In genomic region chr1:110212165-110213142, GRCh38 we compare ENCODE assay signal across 8 cellular contexts. TPM values are rescaled to one million over a fixed set of nuclear protein-coding genes. Genes with fewer than 3 reads are reported as not detected.
DNase-seq lines count a peak whose midpoint lies in the region; FAIRE-seq and TF ChIP-seq lines count a peak whose summit lies in the region.

No MANE protein-coding gene starts in this region.

- no peak overlapping the region for H2BK5ac ChIP-seq in H9 (ENCODE audit: insufficient read length, low read length)

- peaks cover 3% of the 10 kb centered on the region; the same call in 1 of the 2 replicates for H3K4me1 ChIP-seq in H9 (ENCODE audit: insufficient read depth, low read length)
- H3K4me1 ChIP-seq in endothelial cell of umbilical vein (ENCODE audit: control insufficient read depth, extremely low read depth, insufficient read depth, low read length): peaks cover 5% of the 10 kb centered on the region
- H3K4me1 ChIP-seq in rectal smooth muscle tissue (ENCODE audit: control insufficient read depth, insufficient read depth, low read length): peaks cover 2% of the 10 kb centered on the region

- no peak overlapping the region; a peak in 2 of 7 replicates for H3K27ac Mint-ChIP-seq in H9

- no peak overlapping the region for H4K5ac ChIP-seq in H9 (ENCODE audit: insufficient read length, low read depth, low read length)

- CTCF ChIA-PET in endothelial cell of umbilical vein (lab: Charles Lee): interaction anchor here (0.8 to 18.2 kb wide), 8 partner anchors 9 to 284 kb away, joined by 3 to 1577 read pairs (median 7); no protein-coding TSS in a partner anchor

- H3K56ac ChIP-seq in H9 (ENCODE audit: insufficient read length, low read depth, low read length): no peak overlapping the region

- peaks cover 29 to 40% of the 10 kb centered on the region in 2 experiments for H3K4me1 Mint-ChIP-seq in H9

- no peaks in the 10 kb centered on the region for H3K79me1 ChIP-seq in H9 (ENCODE audit: insufficient read depth, low read depth, low read length, poor library complexity, severe bottlenecking)

- TF ChIP-seq POLR2A in endothelial cell of umbilical vein (IDR thresholded peaks at IDR 0.05; ENCODE audit: low read depth, low read length): no peak

- H2BK15ac ChIP-seq in H9 (ENCODE audit: low read depth, low read length): no peak overlapping the region

- peaks cover 19% of the 10 kb centered on the region for H3K23me2 ChIP-seq in H9 (ENCODE audit: insufficient read length, low read depth, low read length, poor library complexity, severe bottlenecking)

- no peak overlapping the region for H3K23ac ChIP-seq in H9 (ENCODE audit: insufficient read length, low read depth, low read length)

- BruUV-seq in endothelial cell of umbilical vein (replicated peaks; lab: Mats Ljungman, UMichigan): no TSS peak

- no peak overlapping the region for H3K9ac ChIP-seq in H9 (ENCODE audit: extremely low read depth, insufficient read length, low read length)
- no peak overlapping the region for H3K9ac ChIP-seq in endothelial cell of umbilical vein (replicated peaks; ENCODE audit: extremely low read depth, insufficient read depth, low read length)
- H3K9ac ChIP-seq in rectal smooth muscle tissue (ENCODE audit: low read length): no peak overlapping the region

- TF ChIP-seq CTCF in H9 (conservative IDR thresholded peaks at IDR 0.05) (0 out of 3 replicates have a peak, but pooled peaks have one; percentile 32), endothelial cell of umbilical vein (IDR thresholded peaks at IDR 0.05; ENCODE audit: extremely low read depth in 1 of 2, insufficient read depth in 1 of 2, low read depth in 1 of 2, low read length in 2 of 2) (no peak), GM13976 (IDR thresholded peaks at IDR 0.05; ENCODE audit: borderline replicate concordance, control extremely low read depth, extremely low read depth, insufficient read depth, missing control alignments) (no peak)

- H3K27ac ChIP-seq in H9 (ENCODE audit: insufficient read length, low read depth, low read length) (no peak overlapping the region), endothelial cell of umbilical vein (ENCODE audit: insufficient read depth, low read depth, low read length) (no peak overlapping the region), rectal smooth muscle tissue (ENCODE audit: low read depth, low read length) (no peak overlapping the region)

- H3K4me3 Mint-ChIP-seq in H9: peak overlapping the region; percentile 57 to 80

- H4K20me1 ChIP-seq in H9 (ENCODE audit: control insufficient read depth, insufficient read depth, insufficient read length): no peaks in the 10 kb centered on the region
- H4K20me1 ChIP-seq in endothelial cell of umbilical vein (replicated peaks; ENCODE audit: control insufficient read depth, extremely low read depth, insufficient read depth, low read length): no peaks in the 10 kb centered on the region

- in situ Hi-C loops in GM13976 (cut with MboI; ENCODE audit: low sequenced_read_pairs, unreplicated experiment): no loop called here

- H2BK120ac ChIP-seq in H9 (ENCODE audit: low read depth, low read length, poor library complexity, severe bottlenecking): no peak overlapping the region

- H3T11ph ChIP-seq in H9 (ENCODE audit: low read length): no peak overlapping the region

- H3K4ac ChIP-seq in H9 (ENCODE audit: low read depth, low read length): no peak overlapping the region

- no peaks in the 10 kb centered on the region for H3K36me3 ChIP-seq in endothelial cell of umbilical vein (ENCODE audit: control insufficient read depth in 2 of 2, extremely low read depth in 1 of 2, insufficient read depth in 2 of 2, low read length in 2 of 2)
- H3K36me3 ChIP-seq in rectal smooth muscle tissue (ENCODE audit: control insufficient read depth, insufficient read depth, low read length): no peaks in the 10 kb centered on the region

- H3K79me2 ChIP-seq in H9 (ENCODE audit: insufficient read depth, low read length) (no peaks in the 10 kb centered on the region), endothelial cell of umbilical vein (ENCODE audit: control insufficient read depth, insufficient read depth, low read length) (no peaks in the 10 kb centered on the region)

- no peaks in the 10 kb centered on the region; a peak in 2 of 5 replicates for H3K9me3 Mint-ChIP-seq in H9

- H3K14ac ChIP-seq in H9 (ENCODE audit: insufficient read depth, low read length): no peak overlapping the region

- H3K4me3 ChIP-seq in endothelial cell of umbilical vein (replicated peaks in 1 of 3; ENCODE audit: insufficient read depth in 1 of 3, low read depth in 1 of 3, low read length in 3 of 3) (peak overlapping the region in 1 of 3 experiments; percentile 61), rectal smooth muscle tissue (ENCODE audit: low read length) (peak overlapping the region; percentile 11)

- intact Hi-C loops in endothelial cell of umbilical vein (cut with micrococcal nuclease): loop anchor here (1.0 to 10.0 kb wide), 2 partner anchors 23 to 52 kb away; no protein-coding TSS in a partner anchor

- H2BK20ac ChIP-seq in H9 (ENCODE audit: low read depth, low read length, poor library complexity, severe bottlenecking): no peak overlapping the region

- no peak overlapping the region for H2AK5ac ChIP-seq in H9 (ENCODE audit: insufficient read length, low read length)

- no peak overlapping the region for H3K18ac ChIP-seq in H9 (ENCODE audit: insufficient read length, low read depth, low read length)

- no peak overlapping the region for H4K8ac ChIP-seq in H9 (replicated peaks; ENCODE audit: insufficient read length, low read depth, low read length)

- DNase-seq in H9 (peak; percentile 34), NCI-H82 (lab: John Stamatoyannopoulos, UW) (peak; percentile 76), endothelial cell of umbilical vein (ENCODE audit: low read depth, low spot score) (peak; percentile 22), activated gamma-delta T cell treated with Interleukin-2 at 50 U/mL for 16 hours (no peak), GM13976 (ENCODE audit: low spot score) (no peak), AG08396 (ENCODE audit: low spot score) (no peak)
- DNase-seq in activated CD4-positive, CD25-positive, alpha-beta regulatory T cell treated with anti-CD3 and anti-CD28 coated beads, Interleukin-2, amount 50 U/mL, for 72 hours: no peak

- dilution Hi-C loops in endothelial cell of umbilical vein (cut with MboI; ENCODE audit: extremely low pct_ligation_motif_present, low sequenced_read_pairs): no loop called here

- H2BK12ac ChIP-seq in H9 (ENCODE audit: insufficient read length, low read depth, low read length): no peak overlapping the region

- H3K9me1 ChIP-seq in endothelial cell of umbilical vein (replicated peaks; ENCODE audit: control insufficient read depth, extremely low read depth, insufficient read depth, low read length): no peaks in the 10 kb centered on the region

- no CpG with 5 or more reads among the region's 21 CpGs for WGBS in H9 (ENCODE audit: extremely low coverage, insufficient read length, low lambda C conversion rate)

- H2AFZ ChIP-seq in H9 (ENCODE audit: low read length) (no peak overlapping the region), endothelial cell of umbilical vein (ENCODE audit: low read depth, low read length) (no peak overlapping the region)

- H4K91ac ChIP-seq in H9 (ENCODE audit: insufficient read length, low read depth, low read length): no peak overlapping the region

- H3K4me2 ChIP-seq in H9 (ENCODE audit: insufficient read depth, insufficient read length, low read length) (peak overlapping the region; percentile 77), endothelial cell of umbilical vein (ENCODE audit: insufficient read depth, low read length) (no peak overlapping the region)

- H3K27me3 Mint-ChIP-seq in H9 (ENCODE audit: low read depth): peaks cover 44% of the 10 kb centered on the region

- H3K27me3 ChIP-seq in H9 (ENCODE audit: insufficient read depth, low read length) (peaks cover 9% of the 10 kb centered on the region), endothelial cell of umbilical vein (ENCODE audit: control insufficient read depth in 2 of 2, insufficient read depth in 2 of 2, low read length in 2 of 2) (peaks cover 0 to 6% of the 10 kb centered on the region in 2 experiments), rectal smooth muscle tissue (ENCODE audit: control insufficient read depth, insufficient read depth, low read length) (no peaks in the 10 kb centered on the region)

- FAIRE-seq in endothelial cell of umbilical vein (lab: Jason Lieb, UNC): no peak

- H3K36me3 Mint-ChIP-seq in H9 (ENCODE audit: insufficient read depth in 1 of 3, low read depth in 3 of 3): peaks cover 0 to 2% (median 0%) of the 10 kb centered on the region in 3 experiments; a peak in 3 of 7 replicates

- H3K9me3 ChIP-seq in H9 (ENCODE audit: control insufficient read depth, low read depth, low read length): no peaks in the 10 kb centered on the region
- H3K9me3 ChIP-seq in endothelial cell of umbilical vein (replicated peaks; ENCODE audit: control insufficient read depth, insufficient read depth, low read length): no peaks in the 10 kb centered on the region

- POLR2A ChIA-PET in endothelial cell of umbilical vein (lab: Charles Lee): interaction anchor here (1.1 kb wide), 1 partner anchor 23 kb away, joined by 3 read pairs; no protein-coding TSS in a partner anchor

TF ChIP-seq in endothelial cell of umbilical vein, 7 proteins besides CTCF, POLR2A, EP300 and RAD21:
- TF ChIP-seq EZH2 (IDR thresholded peaks at IDR 0.05; ENCODE audit: borderline replicate concordance, low read depth, low read length, severe bottlenecking) (no peak), GATA2 (IDR thresholded peaks at IDR 0.05; ENCODE audit: insufficient read depth, insufficient read length, low read depth, low read length) (no peak), JUN (IDR thresholded peaks at IDR 0.05; ENCODE audit: borderline replicate concordance, insufficient read depth, insufficient read length, low read depth) (no peak), POLR2AphosphoS5 (IDR thresholded peaks at IDR 0.05; ENCODE audit: insufficient read depth, low read depth, low read length) (no peak), FOS (IDR thresholded peaks at IDR 0.05; ENCODE audit: borderline replicate concordance, insufficient read depth, low read length) (no peak), MYC (IDR thresholded peaks at IDR 0.05; ENCODE audit: low read depth, low read length) (no peak)
- TF ChIP-seq, protein P1, sequence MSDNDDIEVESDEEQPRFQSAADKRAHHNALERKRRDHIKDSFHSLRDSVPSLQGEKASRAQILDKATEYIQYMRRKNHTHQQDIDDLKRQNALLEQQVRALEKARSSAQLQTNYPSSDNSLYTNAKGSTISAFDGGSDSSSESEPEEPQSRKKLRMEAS (IDR thresholded peaks at IDR 0.05; ENCODE audit: insufficient read depth, insufficient read length): no peak
TF ChIP-seq in endothelial cell of umbilical vein: peak in this region for 0.

RNA-seq across cellular contexts. Expression of gene KCNC4, which starts 2.3 kb away (rescaled TPM):
- total RNA-seq in H9 (2021) (8.4 and 8.9 TPM in 2 replicates), endothelial cell of umbilical vein (12.3 and 22.5 TPM in 2 replicates)
- 6.7 and 7.3 TPM in 2 replicates for polyA plus RNA-seq in endothelial cell of umbilical vein
- polyA plus RNA-seq in endothelial cell of umbilical vein (2011; cell fraction: cytosol; rRNA removed): 4.8 and 5.6 TPM in 2 replicates
- polyA plus RNA-seq in endothelial cell of umbilical vein (2011; cell fraction: nucleus; rRNA removed): 15.1 and 17.0 TPM in 2 replicates
- polyA plus RNA-seq in endothelial cell of umbilical vein (2012): 6.3 and 7.9 TPM in 2 replicates
- polyA minus RNA-seq in endothelial cell of umbilical vein: 7.6 and 7.9 TPM in 2 replicates
- polyA minus RNA-seq in endothelial cell of umbilical vein (2011; cell fraction: cytosol; rRNA and poly(A)+ RNA removed): 1.9 TPM
- 11.0 and 13.2 TPM in 2 replicates for polyA minus RNA-seq in endothelial cell of umbilical vein (2011; cell fraction: nucleus; rRNA and poly(A)+ RNA removed)

Comparison
In these comparisons a context has a peak if more than half of its experiments do, and no peak if none do; other contexts are left out.
1. DNase-seq: peak in H9 (single experiment), NCI-H82 (single experiment) and endothelial cell of umbilical vein (single experiment); none in activated CD4-positive, CD25-positive, alpha-beta regulatory T cell treated with anti-CD3 and anti-CD28 coated beads, Interleukin-2, amount 50 U/mL, for 72 hours (single experiment), activated gamma-delta T cell treated with Interleukin-2 at 50 U/mL for 16 hours (single experiment), GM13976 (single experiment) and AG08396 (single experiment).